ENCODE assay signal across 8 cellular contexts in genomic region chr21:32412162-32412997, GRCh38. TPM values are rescaled to one million over a fixed set of nuclear protein-coding genes. Genes with fewer than 3 reads are reported as not detected.
DNase-seq lines count a peak whose midpoint lies in the region; ATAC-seq and TF ChIP-seq lines count a peak whose summit lies in the region.

Gene EVA1C (plus strand): TSS chr21:32412706. CDS start chr21:32412854, 148 bp downstream.

- H3K4me1 ChIP-seq in NT2/D1 (ENCODE audit: insufficient read depth, insufficient read length) = peaks cover 16% of the 10 kb centered on the region
- H3K4me1 ChIP-seq in fibroblast of lung (ENCODE audit: control insufficient read depth, extremely low read depth, insufficient read depth, low read length) = no peaks in the 10 kb centered on the region

- H3K4me2 ChIP-seq in fibroblast of lung (ENCODE audit: extremely low read depth, insufficient read depth, low read length) = peak within 1 kb of the TSS; percentile 98

- peak within 1 kb of the TSS; percentile 91 for H3K27ac Mint-ChIP-seq in activated T-helper 2 cell treated with anti-CD3 and anti-CD28 coated beads, Interferon-gamma antibody, Interleukin-2, Interleukin-4, amounts not matched to agents 10 μg/mL and 5 μg/mL and 100 μg/mL, durations not matched to agents 14 hours and 24 hours and 36 hours
- H3K27ac Mint-ChIP-seq in naive thymus-derived CD8-positive, alpha-beta T cell = peak within 1 kb of the TSS; percentile 89 to 97 (median 95)
- peak within 1 kb of the TSS; percentile 96 for H3K27ac Mint-ChIP-seq in stimulated activated effector memory CD8-positive, alpha-beta T cell treated with anti-CD3 and anti-CD28 coated beads, Interleukin-12 subunit alpha, Interleukin-12 subunit beta, amount 100 ng/mL, for 72 hours

- H3K4me3 ChIP-seq in NT2/D1 (ENCODE audit: insufficient read length, low read depth) (peak within 1 kb of the TSS; percentile 65), fibroblast of lung (replicated peaks in 1 of 4; ENCODE audit: control extremely low read depth in 1 of 4, insufficient read depth in 1 of 4, low read depth in 3 of 4, low read length in 4 of 4) (peak within 1 kb of the TSS; percentile 69 to 83 (median 76))

- H3K4me3 Mint-ChIP-seq in activated T-helper 2 cell treated with anti-CD3 and anti-CD28 coated beads, Interferon-gamma antibody, Interleukin-2, Interleukin-4, amounts not matched to agents 10 μg/mL and 5 μg/mL and 100 μg/mL, durations not matched to agents 14 hours and 24 hours and 36 hours (ENCODE audit: low read depth) = peak within 1 kb of the TSS; percentile 93
- peak within 1 kb of the TSS; percentile 90 to 98 (median 94) for H3K4me3 Mint-ChIP-seq in naive thymus-derived CD8-positive, alpha-beta T cell
- H3K4me3 Mint-ChIP-seq in stimulated activated effector memory CD8-positive, alpha-beta T cell treated with anti-CD3 and anti-CD28 coated beads, Interleukin-12 subunit alpha, Interleukin-12 subunit beta, amount 100 ng/mL, for 72 hours = peak within 1 kb of the TSS; percentile 96

- peak; percentile 66 for DNase-seq in ELR (ENCODE audit: low read depth)
- peak; percentile 60 for DNase-seq in NT2/D1 (ENCODE audit: low read depth, low spot score)
- peak; percentile 34 for DNase-seq in activated T-helper 2 cell treated with anti-CD3 and anti-CD28 coated beads, Interferon-gamma antibody, Interleukin-2, Interleukin-4, amounts not matched to agents 10 μg/mL and 5 μg/mL and 100 μg/mL, durations not matched to agents 14 hours and 24 hours and 36 hours (ENCODE audit: low spot score)
- peak; percentile 32 to 63 for DNase-seq in fibroblast of lung (ENCODE audit: low read depth in 2 of 2)
- DNase-seq in naive thymus-derived CD8-positive, alpha-beta T cell = peak; percentile 52 to 85 (median 78)
- peak; percentile 58 to 83 for DNase-seq in stimulated activated effector memory CD8-positive, alpha-beta T cell treated with anti-CD3 and anti-CD28 coated beads, Interleukin-12 subunit alpha, Interleukin-12 subunit beta, amount 100 ng/mL, for 72 hours (ENCODE audit: low spot score in 2 of 2)

- H3K9ac ChIP-seq in NT2/D1 (ENCODE audit: insufficient read length, low read depth) (peak within 1 kb of the TSS; percentile 87), fibroblast of lung (ENCODE audit: insufficient read depth, low read length) (peak within 1 kb of the TSS; percentile 83)

- H3K9me3 Mint-ChIP-seq in activated T-helper 2 cell treated with anti-CD3 and anti-CD28 coated beads, Interferon-gamma antibody, Interleukin-2, Interleukin-4, amounts not matched to agents 10 μg/mL and 5 μg/mL and 100 μg/mL, durations not matched to agents 14 hours and 24 hours and 36 hours = no peaks in the 10 kb centered on the region
- H3K9me3 Mint-ChIP-seq in naive thymus-derived CD8-positive, alpha-beta T cell = no peaks in the 10 kb centered on the region
- peaks cover 3% of the 10 kb centered on the region for H3K9me3 Mint-ChIP-seq in stimulated activated effector memory CD8-positive, alpha-beta T cell treated with anti-CD3 and anti-CD28 coated beads, Interleukin-12 subunit alpha, Interleukin-12 subunit beta, amount 100 ng/mL, for 72 hours

- peak within 1 kb of the TSS; percentile 87 for H3K27ac ChIP-seq in fibroblast of lung (ENCODE audit: insufficient read depth, low read length)

- H4K20me1 ChIP-seq in fibroblast of lung (ENCODE audit: control insufficient read depth, extremely low read depth, insufficient read depth, low read length) = no peaks in the 10 kb centered on the region

- H3K79me2 ChIP-seq in fibroblast of lung (ENCODE audit: control insufficient read depth, insufficient read depth, low read length) = no peaks in the 10 kb centered on the region

- peak within 1 kb of the TSS; percentile 75 for H2AFZ ChIP-seq in fibroblast of lung (ENCODE audit: low read length)

- intact Hi-C loops in activated T-helper 2 cell treated with anti-CD3 and anti-CD28 coated beads, Interferon-gamma antibody, Interleukin-2, Interleukin-4, amounts not matched to agents 10 μg/mL and 5 μg/mL and 100 μg/mL, durations not matched to agents 14 hours and 24 hours and 36 hours (cut with micrococcal nuclease) = loop anchor here (5.0 kb wide), 4 partner anchors 80 to 360 kb away; partner anchors contain the start of genes MIS18A, PAXBP1 and SYNJ1

- no peaks in the 10 kb centered on the region for H3K27me3 Mint-ChIP-seq in activated T-helper 2 cell treated with anti-CD3 and anti-CD28 coated beads, Interferon-gamma antibody, Interleukin-2, Interleukin-4, amounts not matched to agents 10 μg/mL and 5 μg/mL and 100 μg/mL, durations not matched to agents 14 hours and 24 hours and 36 hours (ENCODE audit: low read depth)
- no peaks in the 10 kb centered on the region for H3K27me3 Mint-ChIP-seq in naive thymus-derived CD8-positive, alpha-beta T cell

- POLR2A ChIA-PET in naive thymus-derived CD8-positive, alpha-beta T cell (lab: Charles Lee) = interaction anchor here (0.6 to 3.1 kb wide), 9 partner anchors 9 to 200 kb away, joined by 3 to 39 read pairs (median 4); partner anchors contain the start of genes CFAP298 and URB1

- H3K27me3 ChIP-seq in NT2/D1 (ENCODE audit: insufficient read depth, insufficient read length) (peaks cover 67% of the 10 kb centered on the region), fibroblast of lung (ENCODE audit: control insufficient read depth, insufficient read depth, low read length) (no peaks in the 10 kb centered on the region)

- H3K9me3 ChIP-seq in NT2/D1 (ENCODE audit: insufficient read depth, low read length) (no peaks in the 10 kb centered on the region), fibroblast of lung (ENCODE audit: control insufficient read depth, insufficient read depth, low read depth, low read length) (no peaks in the 10 kb centered on the region)

- ATAC-seq in naive thymus-derived CD8-positive, alpha-beta T cell = peak; percentile 69
- peak; percentile 76 for ATAC-seq in stimulated activated effector memory CD8-positive, alpha-beta T cell treated with anti-CD3 and anti-CD28 coated beads, Interleukin-12 subunit alpha, Interleukin-12 subunit beta, amount 100 ng/mL, for 72 hours
- ATAC-seq in GM19023 (IDR thresholded peaks at IDR 0.05; ENCODE audit: unreplicated experiment) (no peak), GM18909 (IDR thresholded peaks at IDR 0.05; ENCODE audit: poor library complexity, unreplicated experiment) (no peak)

- TF ChIP-seq CTCF in fibroblast of lung (conservative IDR thresholded peaks at IDR 0.05 in 1 of 2, IDR thresholded peaks at IDR 0.05 in 1 of 2; ENCODE audit: low read depth in 1 of 2, low read length in 2 of 2) = no peak

- no peaks in the 10 kb centered on the region for H3K36me3 Mint-ChIP-seq in activated T-helper 2 cell treated with anti-CD3 and anti-CD28 coated beads, Interferon-gamma antibody, Interleukin-2, Interleukin-4, amounts not matched to agents 10 μg/mL and 5 μg/mL and 100 μg/mL, durations not matched to agents 14 hours and 24 hours and 36 hours (ENCODE audit: low read depth)
- peaks cover 0 to 2% (median 0%) of the 10 kb centered on the region in 3 donors for H3K36me3 Mint-ChIP-seq in naive thymus-derived CD8-positive, alpha-beta T cell
- no peaks in the 10 kb centered on the region for H3K36me3 Mint-ChIP-seq in stimulated activated effector memory CD8-positive, alpha-beta T cell treated with anti-CD3 and anti-CD28 coated beads, Interleukin-12 subunit alpha, Interleukin-12 subunit beta, amount 100 ng/mL, for 72 hours

- H3K36me3 ChIP-seq in NT2/D1 (ENCODE audit: insufficient read depth, insufficient read length, low read length) (no peaks in the 10 kb centered on the region), fibroblast of lung (ENCODE audit: control insufficient read depth, insufficient read depth, low read length) (no peaks in the 10 kb centered on the region)

- H3K4me1 Mint-ChIP-seq in activated T-helper 2 cell treated with anti-CD3 and anti-CD28 coated beads, Interferon-gamma antibody, Interleukin-2, Interleukin-4, amounts not matched to agents 10 μg/mL and 5 μg/mL and 100 μg/mL, durations not matched to agents 14 hours and 24 hours and 36 hours (ENCODE audit: low read depth) = peaks cover 17% of the 10 kb centered on the region
- H3K4me1 Mint-ChIP-seq in naive thymus-derived CD8-positive, alpha-beta T cell = peaks cover 38 to 69% (median 63%) of the 10 kb centered on the region in 4 donors
- peaks cover 67% of the 10 kb centered on the region for H3K4me1 Mint-ChIP-seq in stimulated activated effector memory CD8-positive, alpha-beta T cell treated with anti-CD3 and anti-CD28 coated beads, Interleukin-12 subunit alpha, Interleukin-12 subunit beta, amount 100 ng/mL, for 72 hours

RNA-seq across cellular contexts. Expression of gene EVA1C, which starts in this region (rescaled TPM):
- total RNA-seq in activated T-helper 2 cell treated with anti-CD3 and anti-CD28 coated beads, Interferon-gamma antibody, Interleukin-2, Interleukin-4, amounts not matched to agents 10 μg/mL and 5 μg/mL and 100 μg/mL, durations not matched to agents 14 hours and 24 hours and 36 hours = 8.1 and 8.4 TPM in 2 replicates
- 4.4 and 4.6 TPM in 2 replicates for total RNA-seq in fibroblast of lung
- 2.4 and 5.7 TPM in 2 replicates for polyA plus RNA-seq in fibroblast of lung
- 2.2 and 6.4 TPM in 2 replicates for polyA plus RNA-seq in fibroblast of lung (2012)
- polyA minus RNA-seq in fibroblast of lung (ENCODE audit: low replicate concordance) = 5.3 and 5.4 TPM in 2 replicates
- total RNA-seq in naive thymus-derived CD8-positive, alpha-beta T cell = 10 to 100 TPM; 14.4 to 18.1 TPM
- polyA plus RNA-seq in naive thymus-derived CD8-positive, alpha-beta T cell = 10 to 100 TPM; 11.2 to 14.9 (median 14.3) TPM

Comparison
In these comparisons a context has a peak if more than half of its experiments do, and no peak if none do; other contexts are left out.
1. ATAC-seq: peak in naive thymus-derived CD8-positive, alpha-beta T cell (2 of 2) and stimulated activated effector memory CD8-positive, alpha-beta T cell treated with anti-CD3 and anti-CD28 coated beads, Interleukin-12 subunit alpha, Interleukin-12 subunit beta, amount 100 ng/mL, for 72 hours (single experiment); none in GM19023 (single experiment) and GM18909 (single experiment).
2. Peak in every context shown above with its lines, with median percentiles within 50 percentile points of each other: DNase-seq, H3K27ac Mint-ChIP-seq and H3K4me3 Mint-ChIP-seq.